8 cellular contexts compared by ENCODE assay signal in the genomic region with DNA sequence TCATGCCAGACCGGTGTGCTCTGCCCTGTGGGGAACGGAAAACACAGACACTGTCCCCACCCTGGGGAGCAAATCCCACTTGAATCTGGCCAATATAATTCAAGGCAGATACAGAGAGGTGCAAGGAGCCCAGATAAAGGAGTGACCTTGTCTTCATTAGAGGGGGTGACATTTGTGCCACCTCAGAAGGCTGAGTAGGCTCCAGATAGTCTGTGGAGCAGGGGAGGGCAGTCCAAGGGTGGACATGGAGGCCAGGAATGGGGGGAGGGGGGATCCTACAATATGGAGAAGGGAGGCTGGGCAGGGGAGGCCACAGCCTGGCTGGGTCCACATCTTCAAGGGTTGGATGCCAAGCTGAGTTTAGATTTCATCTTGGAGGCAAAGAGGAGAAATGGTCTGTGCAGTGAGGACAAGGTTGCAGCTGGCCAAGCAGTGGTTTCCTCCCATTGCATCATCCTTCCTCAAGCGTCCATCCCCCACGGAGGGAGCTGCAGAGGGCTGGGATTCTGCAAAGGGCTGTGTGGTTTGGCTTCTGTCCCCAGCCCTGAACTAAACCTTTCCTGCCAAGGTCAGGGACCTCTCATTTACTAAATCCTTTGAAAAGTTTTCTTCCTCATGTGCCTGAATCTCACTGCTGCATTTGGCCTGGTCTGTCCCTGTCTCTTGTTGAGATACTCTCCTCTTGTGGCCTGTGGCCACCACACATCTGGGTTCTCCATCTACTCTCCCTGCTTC.
A peak's percentile ranks its signal among the peaks of the same experiment; 100 is the strongest.
DNase-seq lines count a peak whose midpoint lies in the region; ATAC-seq and TF ChIP-seq lines count a peak whose summit lies in the region.

No MANE protein-coding gene starts in this region.

- H3K9me3 ChIP-seq in CD8-positive, alpha-beta memory T cell (ENCODE audit: low read length), result no peaks in the 10 kb centered on the region
- no peaks in the 10 kb centered on the region for H3K9me3 ChIP-seq in neutrophil

- no peak overlapping the region for H3K4me3 Mint-ChIP-seq in CD8-positive, alpha-beta memory T cell

- DNase-seq in CD8-positive, alpha-beta memory T cell, result no peak
- peak; percentile 45 for DNase-seq in NCI-H69 (lab: John Stamatoyannopoulos, UW)
- DNase-seq in epidermal melanocyte (ENCODE audit: insufficient read length, low spot score), result peak; percentile 61
- DNase-seq in HEK293T (ENCODE audit: extremely low spot score), result no peak

- H3K4me1 Mint-ChIP-seq in CD8-positive, alpha-beta memory T cell, result no peaks in the 10 kb centered on the region

- no peaks in the 10 kb centered on the region for H3K36me3 Mint-ChIP-seq in CD8-positive, alpha-beta memory T cell

- ATAC-seq in HG02798 (IDR thresholded peaks at IDR 0.05; ENCODE audit: poor library complexity, unreplicated experiment), result no peak
- ATAC-seq in HG02588 (IDR thresholded peaks at IDR 0.05; ENCODE audit: unreplicated experiment), result no peak
- ATAC-seq in HG02840 (IDR thresholded peaks at IDR 0.05; ENCODE audit: low FRiP score, unreplicated experiment), result no peak

- peaks cover 7 to 40% of the 10 kb centered on the region in 2 donors for H3K27me3 Mint-ChIP-seq in CD8-positive, alpha-beta memory T cell

- H3K27me3 ChIP-seq in CD8-positive, alpha-beta memory T cell (ENCODE audit: insufficient read depth, low read length, poor library complexity, severe bottlenecking), result no peaks in the 10 kb centered on the region
- H3K27me3 ChIP-seq in neutrophil, result peaks cover 57% of the 10 kb centered on the region

- no peak for TF ChIP-seq CTCF in neutrophil (IDR thresholded peaks at IDR 0.05)

- H3K9me3 Mint-ChIP-seq in CD8-positive, alpha-beta memory T cell, result peaks cover 0 to 2% (median 0%) of the 10 kb centered on the region in 5 donors

- H3K27ac Mint-ChIP-seq in CD8-positive, alpha-beta memory T cell, result no peak overlapping the region

- POLR2A ChIA-PET in CD8-positive, alpha-beta memory T cell (lab: Charles Lee), result no interaction called here
- POLR2A ChIA-PET in HEK293T (lab: Yijun Ruan, JAX), result no interaction called here

- CTCF ChIA-PET in CD8-positive, alpha-beta memory T cell (lab: Charles Lee), result no interaction called here
- CTCF ChIA-PET in HEK293T (lab: Yijun Ruan, JAX), result no interaction called here

- no peaks in the 10 kb centered on the region for H3K36me3 ChIP-seq in CD8-positive, alpha-beta memory T cell (ENCODE audit: insufficient read depth, low read length)
- no peaks in the 10 kb centered on the region for H3K36me3 ChIP-seq in neutrophil

- no peaks in the 10 kb centered on the region for H3K4me1 ChIP-seq in CD8-positive, alpha-beta memory T cell (ENCODE audit: insufficient read depth, low read length)
- H3K4me1 ChIP-seq in neutrophil (ENCODE audit: control insufficient read depth in 1 of 2, insufficient read depth in 1 of 2, low read depth in 1 of 2, low read length in 1 of 2), result peaks cover 18 to 25% of the 10 kb centered on the region in 2 experiments

- no peak overlapping the region for H3K4me3 ChIP-seq in CD8-positive, alpha-beta memory T cell (ENCODE audit: low read length)
- peak overlapping the region in 1 of 2 experiments; percentile 24 for H3K4me3 ChIP-seq in neutrophil (ENCODE audit: low read depth in 1 of 2, low read length in 1 of 2)

- H3K27ac ChIP-seq in CD8-positive, alpha-beta memory T cell (ENCODE audit: low read depth, low read length), result peak overlapping the region; percentile 28
- H3K27ac ChIP-seq in neutrophil, result peak overlapping the region; percentile 64

TF ChIP-seq in HEK293T, 16 proteins besides CTCF, POLR2A, EP300 and RAD21:
- no peak for TF ChIP-seq ZNF384 (IDR thresholded peaks at IDR 0.05)
- TF ChIP-seq, protein P1, sequence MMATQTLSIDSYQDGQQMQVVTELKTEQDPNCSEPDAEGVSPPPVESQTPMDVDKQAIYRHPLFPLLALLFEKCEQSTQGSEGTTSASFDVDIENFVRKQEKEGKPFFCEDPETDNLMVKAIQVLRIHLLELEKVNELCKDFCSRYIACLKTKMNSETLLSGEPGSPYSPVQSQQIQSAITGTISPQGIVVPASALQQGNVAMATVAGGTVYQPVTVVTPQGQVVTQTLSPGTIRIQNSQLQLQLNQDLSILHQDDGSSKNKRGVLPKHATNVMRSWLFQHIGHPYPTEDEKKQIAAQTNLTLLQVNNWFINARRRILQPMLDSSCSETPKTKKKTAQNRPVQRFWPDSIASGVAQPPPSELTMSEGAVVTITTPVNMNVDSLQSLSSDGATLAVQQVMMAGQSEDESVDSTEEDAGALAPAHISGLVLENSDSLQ (IDR thresholded peaks at IDR 0.05), result no peak
- TF ChIP-seq NFRKB (IDR thresholded peaks at IDR 0.05), result no peak
- no peak for TF ChIP-seq FOXM1 (IDR thresholded peaks at IDR 0.05; ENCODE audit: borderline replicate concordance)
- no peak for TF ChIP-seq LEF1 (IDR thresholded peaks at IDR 0.05; ENCODE audit: borderline replicate concordance)
- TF ChIP-seq FOXA1 (IDR thresholded peaks at IDR 0.05), result no peak
- TF ChIP-seq ELF4 (IDR thresholded peaks at IDR 0.05), result no peak
- TF ChIP-seq SUZ12 (IDR thresholded peaks at IDR 0.05), result no peak
- TF ChIP-seq ARNT (IDR thresholded peaks at IDR 0.05), result no peak
- TF ChIP-seq L3MBTL2 (conservative IDR thresholded peaks at IDR 0.05), result no peak
- no peak for TF ChIP-seq SP1 (IDR thresholded peaks at IDR 0.05)
- no peak for TF ChIP-seq TARDBP (IDR thresholded peaks at IDR 0.05)
- no peak for TF ChIP-seq HDGF (IDR thresholded peaks at IDR 0.05; ENCODE audit: borderline replicate concordance)
- no peak for TF ChIP-seq CTBP1 (IDR thresholded peaks at IDR 0.05; ENCODE audit: borderline replicate concordance)
- TF ChIP-seq BHLHE40 (IDR thresholded peaks at IDR 0.05; ENCODE audit: borderline replicate concordance), result no peak
- TF ChIP-seq FOXK2 (IDR thresholded peaks at IDR 0.05), result no peak
TF ChIP-seq in HEK293T: peak in this region for 0.

Comparison
In these comparisons a context has a peak if more than half of its experiments do, and no peak if none do; other contexts are left out.
1. DNase-seq: peak in NCI-H69 (single experiment) and epidermal melanocyte (single experiment); none in CD8-positive, alpha-beta memory T cell (0 of 5) and HEK293T (single experiment).